1 cellular context compared by ENCODE assay signal in the genomic region with DNA sequence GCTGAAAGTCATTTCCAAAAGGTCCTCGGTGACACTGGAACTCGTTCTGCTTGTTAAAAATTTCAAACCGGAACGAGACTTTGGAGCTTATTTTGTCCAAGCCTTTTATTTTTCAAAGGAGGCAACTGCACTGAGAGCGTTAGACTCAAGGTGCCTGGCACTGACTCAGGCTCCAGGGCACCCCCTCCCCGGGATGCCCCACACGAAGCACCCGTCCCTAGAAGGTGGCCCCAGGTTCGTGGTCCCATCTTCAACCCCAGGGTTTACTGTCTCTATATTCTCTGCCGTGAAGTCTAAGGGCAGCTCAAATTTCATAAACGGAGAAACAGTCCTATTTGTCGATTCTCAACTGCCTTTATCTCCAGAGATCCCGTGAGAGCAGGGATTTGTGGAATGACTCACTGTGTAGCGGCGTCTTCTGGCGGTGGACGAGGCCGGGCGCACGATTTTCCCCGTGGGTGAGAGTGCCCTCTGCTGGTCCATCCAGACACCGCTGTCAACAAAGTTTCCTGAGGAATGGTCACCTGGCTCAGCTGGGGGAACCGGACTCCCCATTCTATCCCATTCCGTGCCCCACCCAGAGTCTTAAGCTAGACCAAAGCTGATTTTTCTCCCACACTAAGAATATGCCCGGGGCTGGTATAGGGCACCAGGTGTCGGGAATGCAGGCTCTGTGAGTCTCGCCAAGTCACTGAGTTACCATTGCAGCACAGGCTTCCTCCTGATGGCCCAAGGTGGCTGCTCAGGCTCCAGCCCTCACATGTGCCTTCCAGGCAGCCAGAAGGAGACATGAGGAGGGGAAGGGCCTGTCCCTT.
TF ChIP-seq lines count a peak whose summit lies in the region.

No MANE protein-coding gene starts in this region.

TF ChIP-seq in HepG2, 621 proteins besides CTCF, POLR2A, EP300 and RAD21 (continued from another document and continues in another):
- TF ChIP-seq YY1 (IDR thresholded peaks at IDR 0.05; ENCODE audit: insufficient read depth, insufficient replicate concordance, low read depth, low read length) (peak; percentile 46), BHLHE40 (IDR thresholded peaks at IDR 0.05; ENCODE audit: low read length) (peak; percentile 81), ZNF563 (CRISPR knock-in tag; IDR thresholded peaks at IDR 0.05) (no peak), TBX2 (CRISPR knock-in tag; IDR thresholded peaks at IDR 0.05; ENCODE audit: borderline replicate concordance) (peak; percentile 46; the same call in 1 of the 2 replicates), MAZ (IDR thresholded peaks at IDR 0.05; ENCODE audit: borderline replicate concordance, low read depth, low read length) (no peak), MAZ (CRISPR knock-in tag; IDR thresholded peaks at IDR 0.05; ENCODE audit: low read depth) (0 out of 2 replicates have a peak, but pooled peaks have one; percentile 29), GTF3A (CRISPR knock-in tag; conservative IDR thresholded peaks at IDR 0.05) (no peak), ZNF598 (CRISPR knock-in tag; IDR thresholded peaks at IDR 0.05; ENCODE audit: borderline replicate concordance) (peak; percentile 56; the same call in 1 of the 2 replicates), ZNF335 (CRISPR knock-in tag; IDR thresholded peaks at IDR 0.05) (no peak), CHCHD3 (CRISPR knock-in tag; IDR thresholded peaks at IDR 0.05) (no peak), NFYC (CRISPR knock-in tag; IDR thresholded peaks at IDR 0.05) (peak; percentile 26; the same call in 1 of the 2 replicates), ZNF30 (CRISPR knock-in tag; IDR thresholded peaks at IDR 0.05) (no peak), MLXIP (CRISPR knock-in tag; IDR thresholded peaks at IDR 0.05; ENCODE audit: borderline replicate concordance) (no peak), KDM2A (CRISPR knock-in tag; IDR thresholded peaks at IDR 0.05; ENCODE audit: borderline replicate concordance, low read depth) (peak; percentile 81; the same call in 1 of the 2 replicates), ATM (IDR thresholded peaks at IDR 0.05; ENCODE audit: borderline replicate concordance) (no peak), PTBP1 (IDR thresholded peaks at IDR 0.05; ENCODE audit: low read depth, low read length, poor library complexity, severe bottlenecking) (no peak), MNT (IDR thresholded peaks at IDR 0.05) (no peak), TGIF2 (CRISPR knock-in tag; IDR thresholded peaks at IDR 0.05) (0 out of 2 replicates have a peak, but pooled peaks have one; percentile 45), HHEX (CRISPR knock-in tag; IDR thresholded peaks at IDR 0.05) (no peak), MLLT10 (CRISPR knock-in tag; IDR thresholded peaks at IDR 0.05) (no peak), RFX1 (IDR thresholded peaks at IDR 0.05) (no peak), SYNCRIP (IDR thresholded peaks at IDR 0.05; ENCODE audit: insufficient read depth, low read depth, low read length) (no peak), ERF (CRISPR knock-in tag; IDR thresholded peaks at IDR 0.05) (peak; percentile 74), GRHL1 (CRISPR knock-in tag; conservative IDR thresholded peaks at IDR 0.05) (no peak), ZC3H13 (CRISPR knock-in tag; IDR thresholded peaks at IDR 0.05) (no peak), ARID2 (CRISPR knock-in tag; IDR thresholded peaks at IDR 0.05; ENCODE audit: borderline replicate concordance) (no peak), ZNF224 (CRISPR knock-in tag; IDR thresholded peaks at IDR 0.05) (no peak), MED1 (CRISPR knock-in tag; IDR thresholded peaks at IDR 0.05) (peak; percentile 57), TOPORS (CRISPR knock-in tag; IDR thresholded peaks at IDR 0.05) (no peak), NFATC3 (CRISPR knock-in tag; IDR thresholded peaks at IDR 0.05) (no peak), ZSCAN22 (CRISPR knock-in tag; IDR thresholded peaks at IDR 0.05) (no peak), E2F5 (CRISPR knock-in tag; conservative IDR thresholded peaks at IDR 0.05) (no peak), ZNF703 (CRISPR knock-in tag; IDR thresholded peaks at IDR 0.05; ENCODE audit: borderline replicate concordance) (no peak), TSC22D2 (CRISPR knock-in tag; IDR thresholded peaks at IDR 0.05; ENCODE audit: borderline replicate concordance) (0 out of 2 replicates have a peak, but pooled peaks have one; percentile 50), NR2F6 (IDR thresholded peaks at IDR 0.05) (no peak; the same call in 1 of the 2 replicates), NR2F6 (CRISPR knock-in tag; IDR thresholded peaks at IDR 0.05) (peak; percentile 57; the same call in 1 of the 2 replicates), MBD4 (IDR thresholded peaks at IDR 0.05; ENCODE audit: borderline replicate concordance, low read length) (no peak), PHF20 (CRISPR knock-in tag; IDR thresholded peaks at IDR 0.05) (no peak), ZBTB25 (CRISPR knock-in tag; IDR thresholded peaks at IDR 0.05) (peak; percentile 61; the same call in 1 of the 2 replicates), FOXJ3 (CRISPR knock-in tag; IDR thresholded peaks at IDR 0.05; ENCODE audit: borderline replicate concordance) (no peak), SALL1 (CRISPR knock-in tag; IDR thresholded peaks at IDR 0.05) (peak; percentile 81; the same call in 1 of the 2 replicates), NR2F2 (IDR thresholded peaks at IDR 0.05; ENCODE audit: borderline replicate concordance, low read depth) (0 out of 2 replicates have a peak, but pooled peaks have one; percentile 7), MYC (CRISPR knock-in tag; IDR thresholded peaks at IDR 0.05; ENCODE audit: borderline replicate concordance) (peak; percentile 32; the same call in 1 of the 2 replicates), HDAC2 (CRISPR knock-in tag; IDR thresholded peaks at IDR 0.05) (0 out of 2 replicates have a peak, but pooled peaks have one; percentile 46)
- TF ChIP-seq, protein P1, sequence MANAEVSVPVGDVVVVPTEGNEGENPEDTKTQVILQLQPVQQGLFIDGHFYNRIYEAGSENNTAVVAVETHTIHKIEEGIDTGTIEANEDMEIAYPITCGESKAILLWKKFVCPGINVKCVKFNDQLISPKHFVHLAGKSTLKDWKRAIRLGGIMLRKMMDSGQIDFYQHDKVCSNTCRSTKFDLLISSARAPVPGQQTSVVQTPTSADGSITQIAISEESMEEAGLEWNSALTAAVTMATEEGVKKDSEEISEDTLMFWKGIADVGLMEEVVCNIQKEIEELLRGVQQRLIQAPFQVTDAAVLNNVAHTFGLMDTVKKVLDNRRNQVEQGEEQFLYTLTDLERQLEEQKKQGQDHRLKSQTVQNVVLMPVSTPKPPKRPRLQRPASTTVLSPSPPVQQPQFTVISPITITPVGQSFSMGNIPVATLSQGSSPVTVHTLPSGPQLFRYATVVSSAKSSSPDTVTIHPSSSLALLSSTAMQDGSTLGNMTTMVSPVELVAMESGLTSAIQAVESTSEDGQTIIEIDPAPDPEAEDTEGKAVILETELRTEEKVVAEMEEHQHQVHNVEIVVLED (CRISPR knock-in tag; IDR thresholded peaks at IDR 0.05; ENCODE audit: borderline replicate concordance): 0 out of 2 replicates have a peak, but pooled peaks have one; percentile 22
- TF ChIP-seq, protein P2, sequence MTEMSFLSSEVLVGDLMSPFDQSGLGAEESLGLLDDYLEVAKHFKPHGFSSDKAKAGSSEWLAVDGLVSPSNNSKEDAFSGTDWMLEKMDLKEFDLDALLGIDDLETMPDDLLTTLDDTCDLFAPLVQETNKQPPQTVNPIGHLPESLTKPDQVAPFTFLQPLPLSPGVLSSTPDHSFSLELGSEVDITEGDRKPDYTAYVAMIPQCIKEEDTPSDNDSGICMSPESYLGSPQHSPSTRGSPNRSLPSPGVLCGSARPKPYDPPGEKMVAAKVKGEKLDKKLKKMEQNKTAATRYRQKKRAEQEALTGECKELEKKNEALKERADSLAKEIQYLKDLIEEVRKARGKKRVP (CRISPR knock-in tag; IDR thresholded peaks at IDR 0.05): no peak
- TF ChIP-seq, protein P3, sequence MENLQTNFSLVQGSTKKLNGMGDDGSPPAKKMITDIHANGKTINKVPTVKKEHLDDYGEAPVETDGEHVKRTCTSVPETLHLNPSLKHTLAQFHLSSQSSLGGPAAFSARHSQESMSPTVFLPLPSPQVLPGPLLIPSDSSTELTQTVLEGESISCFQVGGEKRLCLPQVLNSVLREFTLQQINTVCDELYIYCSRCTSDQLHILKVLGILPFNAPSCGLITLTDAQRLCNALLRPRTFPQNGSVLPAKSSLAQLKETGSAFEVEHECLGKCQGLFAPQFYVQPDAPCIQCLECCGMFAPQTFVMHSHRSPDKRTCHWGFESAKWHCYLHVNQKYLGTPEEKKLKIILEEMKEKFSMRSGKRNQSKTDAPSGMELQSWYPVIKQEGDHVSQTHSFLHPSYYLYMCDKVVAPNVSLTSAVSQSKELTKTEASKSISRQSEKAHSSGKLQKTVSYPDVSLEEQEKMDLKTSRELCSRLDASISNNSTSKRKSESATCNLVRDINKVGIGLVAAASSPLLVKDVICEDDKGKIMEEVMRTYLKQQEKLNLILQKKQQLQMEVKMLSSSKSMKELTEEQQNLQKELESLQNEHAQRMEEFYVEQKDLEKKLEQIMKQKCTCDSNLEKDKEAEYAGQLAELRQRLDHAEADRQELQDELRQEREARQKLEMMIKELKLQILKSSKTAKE (CRISPR knock-in tag; IDR thresholded peaks at IDR 0.05; ENCODE audit: borderline replicate concordance): no peak
- TF ChIP-seq, protein P4, sequence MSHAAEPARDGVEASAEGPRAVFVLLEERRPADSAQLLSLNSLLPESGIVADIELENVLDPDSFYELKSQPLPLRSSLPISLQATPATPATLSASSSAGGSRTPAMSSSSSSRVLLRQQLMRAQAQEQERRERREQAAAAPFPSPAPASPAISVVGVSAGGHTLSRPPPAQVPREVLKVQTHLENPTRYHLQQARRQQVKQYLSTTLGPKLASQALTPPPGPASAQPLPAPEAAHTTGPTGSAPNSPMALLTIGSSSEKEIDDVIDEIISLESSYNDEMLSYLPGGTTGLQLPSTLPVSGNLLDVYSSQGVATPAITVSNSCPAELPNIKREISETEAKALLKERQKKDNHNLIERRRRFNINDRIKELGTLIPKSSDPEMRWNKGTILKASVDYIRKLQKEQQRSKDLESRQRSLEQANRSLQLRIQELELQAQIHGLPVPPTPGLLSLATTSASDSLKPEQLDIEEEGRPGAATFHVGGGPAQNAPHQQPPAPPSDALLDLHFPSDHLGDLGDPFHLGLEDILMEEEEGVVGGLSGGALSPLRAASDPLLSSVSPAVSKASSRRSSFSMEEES (CRISPR knock-in tag; IDR thresholded peaks at IDR 0.05): peak; percentile 56; the same call in 1 of the 2 replicates
- TF ChIP-seq, protein P5, sequence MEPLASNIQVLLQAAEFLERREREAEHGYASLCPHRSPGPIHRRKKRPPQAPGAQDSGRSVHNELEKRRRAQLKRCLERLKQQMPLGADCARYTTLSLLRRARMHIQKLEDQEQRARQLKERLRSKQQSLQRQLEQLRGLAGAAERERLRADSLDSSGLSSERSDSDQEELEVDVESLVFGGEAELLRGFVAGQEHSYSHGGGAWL (CRISPR knock-in tag; IDR thresholded peaks at IDR 0.05): no peak
